1 cellular context compared by ENCODE assay signal in the genomic region with DNA sequence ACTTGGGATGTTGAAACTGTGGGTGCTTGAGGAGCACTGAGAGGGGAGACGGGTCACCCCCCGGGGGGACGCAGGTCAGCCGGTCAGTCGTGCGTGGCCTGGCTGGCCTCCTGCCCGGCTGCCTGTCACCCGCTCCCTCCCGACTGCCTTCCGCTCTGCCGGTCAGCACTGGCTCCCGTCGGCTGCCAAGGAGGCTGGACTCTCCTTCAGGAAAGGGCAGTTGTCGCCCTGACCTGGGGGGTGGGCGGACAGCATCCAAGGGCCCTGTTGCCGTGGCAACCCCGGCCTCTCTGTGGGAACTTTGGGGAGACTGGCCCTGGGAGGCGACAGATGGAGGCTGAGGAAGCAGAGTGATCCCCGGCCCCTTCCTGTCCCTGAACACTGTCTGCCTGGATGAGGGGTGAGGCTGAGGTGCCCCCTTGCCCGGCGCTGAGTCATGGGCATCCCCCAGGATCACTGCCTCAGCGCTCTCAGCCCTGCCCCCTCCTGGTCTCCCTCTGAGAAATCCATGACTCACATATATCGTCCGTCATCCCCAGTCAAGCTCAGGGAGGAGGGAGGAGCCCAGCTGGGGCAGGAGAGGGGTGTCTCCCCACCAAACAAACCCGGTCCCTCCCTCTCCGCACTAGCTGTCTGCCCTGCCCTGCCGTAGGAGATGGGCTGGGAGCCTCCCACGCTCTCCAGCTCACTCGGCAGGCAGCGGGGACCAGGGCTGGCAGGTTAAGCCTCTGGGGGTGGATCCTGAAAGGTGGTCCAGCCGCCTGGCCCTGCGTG.
TF ChIP-seq lines count a peak whose summit lies in the region.

Gene ADGRG1, plus strand, starts transcription at position 623 of the 774 bp plus-strand sequence. CDS start 21,658 bp downstream, outside the sequence.

TF ChIP-seq in IMR-90, 13 proteins besides CTCF, POLR2A, EP300 and RAD21 (continued from another document):
- TF ChIP-seq, protein P1, sequence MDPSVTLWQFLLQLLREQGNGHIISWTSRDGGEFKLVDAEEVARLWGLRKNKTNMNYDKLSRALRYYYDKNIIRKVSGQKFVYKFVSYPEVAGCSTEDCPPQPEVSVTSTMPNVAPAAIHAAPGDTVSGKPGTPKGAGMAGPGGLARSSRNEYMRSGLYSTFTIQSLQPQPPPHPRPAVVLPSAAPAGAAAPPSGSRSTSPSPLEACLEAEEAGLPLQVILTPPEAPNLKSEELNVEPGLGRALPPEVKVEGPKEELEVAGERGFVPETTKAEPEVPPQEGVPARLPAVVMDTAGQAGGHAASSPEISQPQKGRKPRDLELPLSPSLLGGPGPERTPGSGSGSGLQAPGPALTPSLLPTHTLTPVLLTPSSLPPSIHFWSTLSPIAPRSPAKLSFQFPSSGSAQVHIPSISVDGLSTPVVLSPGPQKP (IDR thresholded peaks at IDR 0.05; ENCODE audit: borderline replicate concordance, low read depth, low read length), result no peak
- TF ChIP-seq BHLHE40 (IDR thresholded peaks at IDR 0.05; ENCODE audit: low read depth, low read length) (peak; percentile 8; the same call in 1 of the 2 replicates), CEBPB (IDR thresholded peaks at IDR 0.05; ENCODE audit: low read depth, low read length) (peak; percentile 17; the same call in 1 of the 2 replicates), RFX5 (IDR thresholded peaks at IDR 0.05; ENCODE audit: low read depth, low read length) (no peak), FOS (IDR thresholded peaks at IDR 0.05; ENCODE audit: low read depth, low read length) (peak; percentile 99), MAFK (IDR thresholded peaks at IDR 0.05; ENCODE audit: low read depth, low read length) (peak; percentile 63; the same call in 1 of the 2 replicates), MAZ (IDR thresholded peaks at IDR 0.05; ENCODE audit: borderline replicate concordance, low read depth, low read length) (peak; percentile 89)
